24 cellular contexts compared by ENCODE assay signal in genomic region chr5:170540276-170540675, GRCh38. TPM values are rescaled to one million over a fixed set of nuclear protein-coding genes. Genes with fewer than 3 reads are reported as not detected.
"Had no signal": no experiment of that assay in that cellular context is flagged by ENCODE, and none has a peak within 500 bp of the region (broad histone marks: within the 10 kb centered on the region; RNA-seq: fewer than 3 reads in every experiment).

No MANE protein-coding gene starts in this region.

- H3K27me3 ChIP-seq: gastrocnemius medialis, heart right ventricle, pancreas, testis, tibial nerve had no signal

- H3K9me3 ChIP-seq: gastrocnemius medialis, pancreas, testis had no signal

- H3K4me1 Mint-ChIP-seq: central memory CD8-positive, alpha-beta T cell; naive thymus-derived CD8-positive, alpha-beta T cell; stimulated activated effector memory CD8-positive, alpha-beta T cell treated with anti-CD3 and anti-CD28 coated beads, Interleukin-12 subunit alpha, Interleukin-12 subunit beta, amount 100 ng/mL, for 72 hours had no signal

- H3K4me3 ChIP-seq: dorsolateral prefrontal cortex, gastrocnemius medialis, heart right ventricle, left ventricle myocardium inferior, lung, pancreas, testis, tibial nerve had no signal

- H3K27me3 Mint-ChIP-seq: progenitor cell of endocrine pancreas had no signal

- H3K4me3 Mint-ChIP-seq: central memory CD8-positive, alpha-beta T cell; naive thymus-derived CD8-positive, alpha-beta T cell; stimulated activated effector memory CD8-positive, alpha-beta T cell treated with anti-CD3 and anti-CD28 coated beads, Interleukin-12 subunit alpha, Interleukin-12 subunit beta, amount 100 ng/mL, for 72 hours; stimulated activated naive CD8-positive, alpha-beta T cell treated with anti-CD3 and anti-CD28 coated beads, Interleukin-15, Interleukin-2, amounts not matched to agents 100 ng/mL and 50 ng/mL, for 24 hours had no signal

- H3K36me3 ChIP-seq: gastrocnemius medialis, heart right ventricle, left ventricle myocardium inferior, pancreas, tibial nerve had no signal

- DNase-seq: cortex of kidney; dorsolateral prefrontal cortex; effector CD8-positive, alpha-beta T cell; gastrocnemius medialis; heart right ventricle; hypothalamus; left ventricle myocardium inferior; mesenchymal stem cell; naive thymus-derived CD8-positive, alpha-beta T cell; occipital lobe; pancreas; right cardiac atrium; stimulated activated CD4-positive, alpha-beta T cell treated with anti-CD3 and anti-CD28 coated beads, Interleukin-4, amount 100 ng/mL, for 1 hour; stimulated activated CD8-positive, alpha-beta memory T cell treated with anti-CD3 and anti-CD28 coated beads, Interleukin-4, amount 100 ng/mL, for 48 hours; testis had no signal

- H3K27ac Mint-ChIP-seq: naive thymus-derived CD8-positive, alpha-beta T cell; stimulated activated effector memory CD8-positive, alpha-beta T cell treated with anti-CD3 and anti-CD28 coated beads, Interleukin-12 subunit alpha, Interleukin-12 subunit beta, amount 100 ng/mL, for 72 hours; stimulated activated naive CD8-positive, alpha-beta T cell treated with anti-CD3 and anti-CD28 coated beads, Interleukin-15, Interleukin-2, amounts not matched to agents 100 ng/mL and 50 ng/mL, for 24 hours had no signal

- ATAC-seq: esophagus mucosa; gastrocnemius medialis; heart right ventricle; naive thymus-derived CD8-positive, alpha-beta T cell; pancreas; right cardiac atrium; stimulated activated effector memory CD8-positive, alpha-beta T cell treated with anti-CD3 and anti-CD28 coated beads, Interleukin-12 subunit alpha, Interleukin-12 subunit beta, amount 100 ng/mL, for 72 hours had no signal

- H3K36me3 Mint-ChIP-seq: stimulated activated effector memory CD8-positive, alpha-beta T cell treated with anti-CD3 and anti-CD28 coated beads, Interleukin-12 subunit alpha, Interleukin-12 subunit beta, amount 100 ng/mL, for 72 hours had no signal

- H3K4me1 ChIP-seq: gastrocnemius medialis, left ventricle myocardium inferior, pancreas had no signal

RNA-seq across cellular contexts. Expression of gene KCNIP1, which starts 36.5 kb away (rescaled TPM):
- total RNA-seq: esophagus mucosa; fibroblast of lung; gastrocnemius medialis; naive thymus-derived CD8-positive, alpha-beta T cell; right cardiac atrium; ureter had no signal
